29 cellular contexts compared by ENCODE assay signal in the genomic region with DNA sequence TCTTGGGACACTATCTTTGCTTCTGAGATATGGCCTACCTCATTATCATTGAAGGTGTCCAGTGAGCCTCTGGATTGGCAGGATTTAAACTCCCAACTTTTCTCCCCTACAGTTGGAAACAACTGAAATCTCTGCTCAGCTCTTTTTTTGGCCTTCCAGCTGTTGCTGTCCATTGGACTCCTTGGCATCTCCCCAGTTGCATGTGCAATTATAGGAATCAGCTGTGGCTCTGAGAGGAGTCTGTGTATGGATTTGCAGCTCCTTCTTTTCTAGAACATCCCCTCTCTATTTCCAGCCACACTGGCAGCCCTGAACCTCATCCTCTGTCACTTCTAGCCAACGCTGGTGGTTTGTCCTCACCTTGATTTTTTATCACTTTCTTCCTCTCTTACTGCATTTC. TPM values are rescaled to one million over a fixed set of nuclear protein-coding genes. Genes with fewer than 3 reads are reported as not detected.
DNase-seq lines count a peak whose midpoint lies in the region; ATAC-seq and TF ChIP-seq lines count a peak whose summit lies in the region.
"Had no signal": no experiment of that assay in that cellular context is flagged by ENCODE, and none has a peak within 500 bp of the region (broad histone marks: within the 10 kb centered on the region; RNA-seq: fewer than 3 reads in every experiment).

No MANE protein-coding gene starts in this region.

- in situ Hi-C loops in HAP-1 (cut with MboI; ENCODE audit: low sequenced_read_pairs): no loop called here

- H3K4me1 ChIP-seq in left ventricle myocardium inferior (peaks cover 44% of the 10 kb centered on the region), esophagus muscularis mucosa (peaks cover 10 to 33% (median 26%) of the 10 kb centered on the region in 4 donors), HAP-1 (peaks cover 13% of the 10 kb centered on the region)
- H3K4me1 ChIP-seq: A549, Peyer's patch, prostate gland had no signal

- no peak for TF ChIP-seq POLR2A in esophagus muscularis mucosa (IDR thresholded peaks at IDR 0.05; ENCODE audit: low read depth)

- TF ChIP-seq CTCF in left ventricle myocardium inferior (IDR thresholded peaks at IDR 0.05; ENCODE audit: borderline replicate concordance) (no peak), esophagus muscularis mucosa (IDR thresholded peaks at IDR 0.05) (no peak), nephron (IDR thresholded peaks at IDR 0.05; ENCODE audit: unreplicated experiment in 3 of 3) (no peak)

- H3K27ac ChIP-seq in left ventricle myocardium inferior (replicated peaks) (no peak overlapping the region), esophagus muscularis mucosa (replicated peaks in 1 of 4) (no peak overlapping the region)
- H3K27ac ChIP-seq: A549, body of pancreas, dorsolateral prefrontal cortex, KMS-11, Peyer's patch, prostate gland, skin epidermis, suprapubic skin, upper lobe of right lung had no signal

- no peak overlapping the region for H3K4me3 Mint-ChIP-seq in nephron
- H3K4me3 Mint-ChIP-seq: activated CD4-positive, alpha-beta memory T cell treated with anti-CD3 and anti-CD28 coated beads, Interleukin-2, amount 10 ng/mL, durations not matched to agents 7 days and 5 days; B cell; CD8-positive, alpha-beta T cell; mesothelial cell of epicardium; naive thymus-derived CD4-positive, alpha-beta T cell had no signal

- no peaks in the 10 kb centered on the region for H3K27me3 ChIP-seq in left ventricle myocardium inferior (ENCODE audit: low read depth)
- no peaks in the 10 kb centered on the region for H3K27me3 ChIP-seq in esophagus muscularis mucosa
- no peaks in the 10 kb centered on the region for H3K27me3 ChIP-seq in HAP-1 (ENCODE audit: low read depth)
- H3K27me3 ChIP-seq: body of pancreas, dorsolateral prefrontal cortex, Peyer's patch, suprapubic skin, upper lobe of right lung had no signal

- peaks cover 17% of the 10 kb centered on the region for H3K36me3 Mint-ChIP-seq in nephron (ENCODE audit: low read depth)
- H3K36me3 Mint-ChIP-seq: mesothelial cell of epicardium had no signal

- H3K9me3 Mint-ChIP-seq in nephron: no peaks in the 10 kb centered on the region
- H3K9me3 Mint-ChIP-seq: activated CD4-positive, alpha-beta memory T cell treated with anti-CD3 and anti-CD28 coated beads, Interleukin-2, amount 10 ng/mL, durations not matched to agents 7 days and 5 days; CD8-positive, alpha-beta T cell; mesothelial cell of epicardium had no signal

- H3K4me1 Mint-ChIP-seq in nephron: peaks cover 53% of the 10 kb centered on the region
- H3K4me1 Mint-ChIP-seq: mesothelial cell of epicardium had no signal

- no peaks in the 10 kb centered on the region for H3K9me3 ChIP-seq in left ventricle myocardium inferior (replicated peaks)
- no peaks in the 10 kb centered on the region for H3K9me3 ChIP-seq in esophagus muscularis mucosa
- no peaks in the 10 kb centered on the region for H3K9me3 ChIP-seq in HAP-1
- H3K9me3 ChIP-seq: A549, body of pancreas, Peyer's patch, prostate gland, suprapubic skin, upper lobe of right lung had no signal

- H3K36me3 ChIP-seq in left ventricle myocardium inferior: no peaks in the 10 kb centered on the region
- no peaks in the 10 kb centered on the region for H3K36me3 ChIP-seq in esophagus muscularis mucosa
- no peaks in the 10 kb centered on the region for H3K36me3 ChIP-seq in HAP-1 (replicated peaks)
- H3K36me3 ChIP-seq: Peyer's patch, prostate gland, suprapubic skin, upper lobe of right lung had no signal

- DNase-seq in left ventricle myocardium superior: no peak
- DNase-seq in left ventricle myocardium inferior: no peak
- DNase-seq in esophagus muscularis mucosa (ENCODE audit: extremely low spot score): peak; percentile 24
- DNase-seq in NCI-H128 (lab: John Stamatoyannopoulos, UW; ENCODE audit: unreplicated experiment): no peak
- no peak for DNase-seq in HAP-1 (ENCODE audit: low spot score in 2 of 2)
- DNase-seq in NCI-H1694 (lab: John Stamatoyannopoulos, UW): no peak
- DNase-seq: activated CD4-positive, alpha-beta memory T cell treated with anti-CD3 and anti-CD28 coated beads, Interleukin-2, amount 10 ng/mL, durations not matched to agents 7 days and 5 days; activated CD8-positive, alpha-beta memory T cell treated with anti-CD3 and anti-CD28 coated beads, Interleukin-2, amount 50 U/mL, for 4 hours; activated naive CD4-positive, alpha-beta T cell; body of pancreas; CD8-positive, alpha-beta T cell; naive thymus-derived CD4-positive, alpha-beta T cell; NCI-H146; NCI-H2107; Peyer's patch; SIG-M5; stimulated activated naive CD4-positive, alpha-beta T cell; T-helper 9 cell; upper lobe of right lung had no signal

- ATAC-seq in left ventricle myocardium superior (peak; percentile 60), HG02759 (IDR thresholded peaks at IDR 0.05; ENCODE audit: unreplicated experiment) (no peak)
- ATAC-seq: A549; body of pancreas; CD8-positive, alpha-beta T cell; naive thymus-derived CD4-positive, alpha-beta T cell; upper lobe of right lung had no signal

- 60% methylated on average over 1 of the region's 1 CpG for WGBS in esophagus muscularis mucosa

- TF ChIP-seq EP300 in esophagus muscularis mucosa (IDR thresholded peaks at IDR 0.05): no peak

- intact Hi-C loops in left ventricle myocardium superior (cut with micrococcal nuclease) (no loop called here), left ventricle myocardium inferior (cut with micrococcal nuclease) (no loop called here), esophagus muscularis mucosa (cut with DNase I) (no loop called here)

- H3K27me3 Mint-ChIP-seq in nephron (ENCODE audit: low read depth): no peaks in the 10 kb centered on the region
- H3K27me3 Mint-ChIP-seq: activated CD4-positive, alpha-beta memory T cell treated with anti-CD3 and anti-CD28 coated beads, Interleukin-2, amount 10 ng/mL, durations not matched to agents 7 days and 5 days; B cell; naive thymus-derived CD4-positive, alpha-beta T cell had no signal

- H3K4me3 ChIP-seq in left ventricle myocardium inferior (no peak overlapping the region), esophagus muscularis mucosa (no peak overlapping the region), HAP-1 (no peak overlapping the region)
- H3K4me3 ChIP-seq: A549, body of pancreas, dorsolateral prefrontal cortex, Peyer's patch, prostate gland, skin epidermis, suprapubic skin, upper lobe of right lung had no signal

- H3K27ac Mint-ChIP-seq in nephron: peak overlapping the region; percentile 69 to 90 (median 82)
- H3K27ac Mint-ChIP-seq: activated CD4-positive, alpha-beta memory T cell treated with anti-CD3 and anti-CD28 coated beads, Interleukin-2, amount 10 ng/mL, durations not matched to agents 7 days and 5 days; B cell; CD8-positive, alpha-beta T cell had no signal

RNA-seq across cellular contexts. Expression of a gene that starts 21.2 kb away (rescaled TPM):
- total RNA-seq in left ventricle myocardium superior (7.0 TPM), left ventricle myocardium inferior (6.6 TPM), esophagus muscularis mucosa (10 to 100 TPM; 17.9 to 24.0 (median 20.4) TPM)

RNA-seq across cellular contexts. Expression of a gene that starts 58.3 kb away (rescaled TPM):
- total RNA-seq in left ventricle myocardium superior: 74.5 TPM
- total RNA-seq in left ventricle myocardium inferior: 72.6 TPM
- 10 to 100 TPM; 24.9 to 39.0 (median 28.3) TPM for total RNA-seq in esophagus muscularis mucosa
